ENCODE assay signal across 22 cellular contexts in genomic region chr19:16148443-16149045, GRCh38. TPM values are rescaled to one million over a fixed set of nuclear protein-coding genes. Genes with fewer than 3 reads are reported as not detected.
DNase-seq lines count a peak whose midpoint lies in the region; ATAC-seq, FAIRE-seq and TF ChIP-seq lines count a peak whose summit lies in the region.
"Had no signal": no experiment of that assay in that cellular context is flagged by ENCODE, and none has a peak within 500 bp of the region (broad histone marks: within the 10 kb centered on the region; RNA-seq: fewer than 3 reads in every experiment).

No MANE protein-coding gene starts in this region.

- SMC1A ChIA-PET in GM12878 (lab: Charles Lee; ENCODE audit: uncharacterized antibody, unreplicated experiment) = interaction anchor here (0.9 to 9.6 kb wide), 5 partner anchors 10 to 33 kb away, joined by 3 to 135 read pairs (median 4); no protein-coding TSS in a partner anchor

- H3K36me3 Mint-ChIP-seq in T-helper 1 cell treated with Interleukin-12 subunit alpha and Interleukin-12 subunit beta and Interleukin-4 antibody, amounts not matched to agents 30 μg/mL and 1 μg/mL, for 36 hours (ENCODE audit: low read depth) = peaks cover 41% of the 10 kb centered on the region

- peak overlapping the region; percentile 56 for H3K27ac ChIP-seq in GM12878 (ENCODE audit: control insufficient read depth, insufficient read depth)
- H3K27ac ChIP-seq in osteoblast (ENCODE audit: low read depth, low read length) = no peak overlapping the region
- H3K27ac ChIP-seq: C4-2B had no signal

- 36% methylated on average over 6 of the region's 6 CpGs for WGBS in GM12878 (ENCODE audit: insufficient coverage, insufficient replicate concordance, low lambda C conversion rate, missing lambda C conversion rate)

- no peak for ATAC-seq in GM12878
- no peak for ATAC-seq in GM18498 (IDR thresholded peaks at IDR 0.05; ENCODE audit: unreplicated experiment)
- ATAC-seq: HepG2 had no signal

- no peaks in the 10 kb centered on the region for H3K9me3 Mint-ChIP-seq in T-helper 1 cell treated with Interleukin-12 subunit alpha and Interleukin-12 subunit beta and Interleukin-4 antibody, amounts not matched to agents 30 μg/mL and 1 μg/mL, for 36 hours
- H3K9me3 Mint-ChIP-seq: activated naive CD4-positive, alpha-beta T cell treated with anti-CD3 and anti-CD28 coated beads for 36 hours had no signal

- peaks cover 13% of the 10 kb centered on the region for H3F3A ChIP-seq in Loucy (ENCODE audit: low read depth)

- no peak for TF ChIP-seq RAD21 in GM12878 (IDR thresholded peaks at IDR 0.05; ENCODE audit: insufficient read depth, low read depth, low read length)

- in situ Hi-C loops in GM12878 (cut with MboI) = no loop called here

- H3K9me3 ChIP-seq in Loucy (ENCODE audit: insufficient read depth, low read depth, low read length) (no peaks in the 10 kb centered on the region), GM12878 (replicated peaks; ENCODE audit: control insufficient read depth, insufficient read depth, low read length) (no peaks in the 10 kb centered on the region), osteoblast (ENCODE audit: low read depth, low read length) (no peaks in the 10 kb centered on the region)

- no peak for DNase-seq in T-helper 1 cell
- no peak for DNase-seq in GM12878 (ENCODE audit: low read depth, low spot score)
- DNase-seq in osteoblast (ENCODE audit: insufficient read length, low spot score, missing footprints) = peak; percentile 73
- DNase-seq in NCI-H2171 treated with DMSO at 0.1 percent for 48 hours (lab: John Stamatoyannopoulos, UW) = no peak
- no peak for DNase-seq in NCI-H1105 (lab: John Stamatoyannopoulos, UW)
- DNase-seq: activated CD4-positive, CD25-positive, alpha-beta regulatory T cell treated with anti-CD3 and anti-CD28 coated beads, Interleukin-2, amount 50 U/mL, for 72 hours; activated naive CD4-positive, alpha-beta T cell treated with anti-CD3 and anti-CD28 coated beads for 36 hours; DMS 273 treated with DMSO at 0.1 percent for 48 hours; GDM1; mesendoderm; NCI-H2029; NCI-H446 treated with DMSO at 0.1 percent for 48 hours; T1000 had no signal

- POLR2A ChIA-PET in GM12878 (lab: Charles Lee) = interaction anchor here (0.6 to 1.6 kb wide), 6 partner anchors 13 to 304 kb away, joined by 4 to 6 read pairs (median 4); no protein-coding TSS in a partner anchor

- H3K9ac ChIP-seq in Loucy (ENCODE audit: low read depth, low read length, poor library complexity, severe bottlenecking) (peak overlapping the region; percentile 74), GM12878 (ENCODE audit: control insufficient read depth, insufficient read depth, low read length) (peak overlapping the region; percentile 33)

- no peak for TF ChIP-seq EP300 in GM12878 (IDR thresholded peaks at IDR 0.05; ENCODE audit: borderline replicate concordance in 1 of 2, control insufficient read depth in 1 of 2, low read depth in 2 of 2, low read length in 2 of 2)

- TF ChIP-seq CTCF in Loucy (conservative IDR thresholded peaks at IDR 0.05; ENCODE audit: low read length) = no peak
- no peak for TF ChIP-seq CTCF in GM12878 (IDR thresholded peaks at IDR 0.05 in 2 of 3, conservative IDR thresholded peaks at IDR 0.05 in 1 of 3; ENCODE audit: control insufficient read depth in 2 of 3, extremely low read depth in 1 of 3, insufficient read depth in 1 of 3, low read depth in 3 of 3, low read length in 3 of 3)
- no peak for TF ChIP-seq CTCF in osteoblast (IDR thresholded peaks at IDR 0.05; ENCODE audit: extremely low read depth, low read depth, low read length)

- H3K4me3 ChIP-seq in Loucy (ENCODE audit: low read length, poor library complexity, severe bottlenecking) = peak overlapping the region; percentile 67
- H3K4me3 ChIP-seq in GM12878 = peak overlapping the region; percentile 68
- H3K4me3 ChIP-seq in osteoblast (ENCODE audit: insufficient read depth, low read length) = no peak overlapping the region

- H3K27me3 Mint-ChIP-seq in T-helper 1 cell treated with Interleukin-12 subunit alpha and Interleukin-12 subunit beta and Interleukin-4 antibody, amounts not matched to agents 30 μg/mL and 1 μg/mL, for 36 hours (ENCODE audit: low read depth) = no peaks in the 10 kb centered on the region

- no peak for FAIRE-seq in GM12878 (lab: Jason Lieb, UNC)
- FAIRE-seq: HepG2, islet of Langerhans had no signal

- H2AFZ ChIP-seq in Loucy (ENCODE audit: low read length) (no peak overlapping the region), GM12878 (ENCODE audit: control insufficient read depth, low read depth, low read length) (no peak overlapping the region), osteoblast (ENCODE audit: low read length) (no peak overlapping the region)

- intact Hi-C loops in GM12878 (cut with micrococcal nuclease; ENCODE audit: unreplicated experiment) = no loop called here

- CTCF ChIA-PET in GM12878 (lab: Yijun Ruan, JAX) = interaction anchor here (1.0 to 1.4 kb wide), 4 partner anchors 31 to 86 kb away, joined by 3 to 4 read pairs (median 3); no protein-coding TSS in a partner anchor

- H3K27ac Mint-ChIP-seq in T-helper 1 cell treated with Interleukin-12 subunit alpha and Interleukin-12 subunit beta and Interleukin-4 antibody, amounts not matched to agents 30 μg/mL and 1 μg/mL, for 36 hours = peak overlapping the region; percentile 57
- H3K27ac Mint-ChIP-seq: activated naive CD4-positive, alpha-beta T cell treated with anti-CD3 and anti-CD28 coated beads for 36 hours had no signal

- H3K27me3 ChIP-seq in Loucy (ENCODE audit: insufficient read depth, low read length, poor library complexity, severe bottlenecking) (no peaks in the 10 kb centered on the region), GM12878 (replicated peaks in 1 of 2; ENCODE audit: control insufficient read depth in 2 of 2, insufficient read depth in 2 of 2, low read length in 1 of 2) (no peaks in the 10 kb centered on the region), osteoblast (ENCODE audit: insufficient read depth, low read length) (no peaks in the 10 kb centered on the region)

- H3K4me3 Mint-ChIP-seq in T-helper 1 cell treated with Interleukin-12 subunit alpha and Interleukin-12 subunit beta and Interleukin-4 antibody, amounts not matched to agents 30 μg/mL and 1 μg/mL, for 36 hours = peak overlapping the region; percentile 36
- H3K4me3 Mint-ChIP-seq: activated naive CD4-positive, alpha-beta T cell treated with anti-CD3 and anti-CD28 coated beads for 36 hours had no signal

- H3K9me2 ChIP-seq in Loucy (replicated peaks; ENCODE audit: low read depth, low read length) = no peaks in the 10 kb centered on the region

- H3K4me1 Mint-ChIP-seq in T-helper 1 cell treated with Interleukin-12 subunit alpha and Interleukin-12 subunit beta and Interleukin-4 antibody, amounts not matched to agents 30 μg/mL and 1 μg/mL, for 36 hours (ENCODE audit: low read depth) = peaks cover 31% of the 10 kb centered on the region

- H3K79me2 ChIP-seq in Loucy (ENCODE audit: insufficient read depth, low read length) (peaks cover 98% of the 10 kb centered on the region), GM12878 (ENCODE audit: control insufficient read depth, insufficient read depth, low read length) (peaks cover 74% of the 10 kb centered on the region), osteoblast (ENCODE audit: insufficient read depth, low read length) (no peaks in the 10 kb centered on the region)

- H3K4me1 ChIP-seq in Loucy (ENCODE audit: insufficient read depth, low read length, poor library complexity, severe bottlenecking) = peaks cover 69% of the 10 kb centered on the region
- H3K4me1 ChIP-seq in GM12878 (ENCODE audit: control insufficient read depth, insufficient read depth, low read length) = peaks cover 33% of the 10 kb centered on the region
- no peaks in the 10 kb centered on the region for H3K4me1 ChIP-seq in osteoblast (ENCODE audit: insufficient read depth, low read length)

- H3K36me3 ChIP-seq in Loucy (ENCODE audit: insufficient read depth, low read length) = peaks cover 34% of the 10 kb centered on the region
- peaks cover 18 to 34% of the 10 kb centered on the region in 2 experiments for H3K36me3 ChIP-seq in GM12878 (ENCODE audit: control insufficient read depth in 2 of 2, insufficient read depth in 2 of 2, low read length in 1 of 2)
- H3K36me3 ChIP-seq in osteoblast (ENCODE audit: insufficient read depth, low read length) = no peaks in the 10 kb centered on the region

- BruUV-seq in GM12878 (replicated peaks; lab: Mats Ljungman, UMichigan) = no TSS peak

- H4K20me1 ChIP-seq in Loucy (ENCODE audit: insufficient read depth, low read length, poor library complexity, severe bottlenecking) = peaks cover 41% of the 10 kb centered on the region
- peaks cover 6% of the 10 kb centered on the region for H4K20me1 ChIP-seq in GM12878 (ENCODE audit: control insufficient read depth, insufficient read depth)
- H4K20me1 ChIP-seq in osteoblast (ENCODE audit: insufficient read depth, low read length) = no peaks in the 10 kb centered on the region

- H3K4me2 ChIP-seq in Loucy (ENCODE audit: low read depth, low read length, poor library complexity, severe bottlenecking) (peak overlapping the region; percentile 96), GM12878 (ENCODE audit: control insufficient read depth, insufficient read depth) (peak overlapping the region; percentile 84), osteoblast (ENCODE audit: insufficient read depth, low read length) (no peak overlapping the region)

- RAD21 ChIA-PET in GM12878 (lab: Charles Lee; ENCODE audit: unreplicated experiment) = interaction anchor here (0.8 to 3.3 kb wide), 3 partner anchors 30 to 37 kb away, joined by 3 to 28 read pairs (median 4); partner anchors contain the start of gene RAB8A

- TF ChIP-seq POLR2A in GM12878 (IDR thresholded peaks at IDR 0.05; ENCODE audit: low read depth, low read length) = no peak

RNA-seq across cellular contexts. Expression of gene HSH2D, which starts 5.1 kb away (rescaled TPM):
- total RNA-seq in GM12878 (2013; cell fraction: nucleolus; rRNA removed) = 70.0 and 81.1 TPM in 2 replicates
- total RNA-seq in GM12878 (2014; rRNA removed) (118 and 121 TPM in 2 replicates), GM12878 (2014; rRNA removed; fragmentation: Illumina TruSeq; extraction: Trizol) (88.4 and 92.6 TPM in 2 replicates), GM12878 (2021) (81.7 and 87.8 TPM in 2 replicates), osteoblast (0.36 TPM in 1 of 2 replicates, not detected in the other)
- polyA plus RNA-seq in GM12878 (2011; ENCODE audit: low read depth) = 60.0 TPM
- polyA plus RNA-seq in GM12878 (2011; rRNA removed) (63.2 and 88.2 TPM in 2 replicates), GM12878 (2014; fragmentation: Illumina TruSeq; extraction: Trizol) (64.8 and 105 TPM in 2 replicates), GM12878 (2014; fragmentation: Nextera tagmentation; extraction: Ambion mirVana) (10 to 100 TPM; 22.0 to 27.2 TPM), GM12878 (2014; rRNA removed) (141 and 145 TPM in 2 replicates), GM12878 (2016; fragmentation: Nextera tagmentation; extraction: Ambion mirVana) (10 to 100 TPM; 82.0 to 90.3 TPM)
- 126 and 139 TPM in 2 replicates for polyA plus RNA-seq in GM12878 (2011; cell fraction: cytosol; rRNA removed)
- 119 and 132 TPM in 2 replicates for polyA plus RNA-seq in GM12878 (2011; cell fraction: nucleus; rRNA removed)
- polyA plus RNA-seq in GM12878 (2012) = 84.2 and 96.9 TPM in 2 replicates
- polyA minus RNA-seq in GM12878 (2011; rRNA and poly(A)+ RNA removed) = 31.7 and 67.1 TPM in 2 replicates
- polyA minus RNA-seq in GM12878 (2011; cell fraction: cytosol; rRNA and poly(A)+ RNA removed) = 19.8 and 25.6 TPM in 2 replicates
- polyA minus RNA-seq in GM12878 (2011; cell fraction: nucleus; rRNA and poly(A)+ RNA removed) = 19.5 and 39.2 TPM in 2 replicates
- total RNA-seq: A172, pulmonary artery endothelial cell had no signal
- polyA plus RNA-seq: neural cell had no signal

RNA-seq across cellular contexts. Expression of gene CIB3, which starts 24.8 kb away (rescaled TPM):
- not detected in 2 replicates for total RNA-seq in GM12878 (2013; cell fraction: nucleolus; rRNA removed)
- total RNA-seq in GM12878 (2014; rRNA removed) (not detected in 2 replicates), GM12878 (2014; rRNA removed; fragmentation: Illumina TruSeq; extraction: Trizol) (not detected in 2 replicates), GM12878 (2021) (not detected in 2 replicates), osteoblast (not detected in 2 replicates)
- not detected for polyA plus RNA-seq in GM12878 (2011; ENCODE audit: low read depth)
- polyA plus RNA-seq in GM12878 (2011; rRNA removed) (not detected in 2 replicates), GM12878 (2014; fragmentation: Illumina TruSeq; extraction: Trizol) (not detected in 2 replicates), GM12878 (2014; fragmentation: Nextera tagmentation; extraction: Ambion mirVana) (under 1 TPM in 1 of 2 experiments, not detected in 1; 0.35 TPM), GM12878 (2014; rRNA removed) (not detected in 2 replicates), GM12878 (2016; fragmentation: Nextera tagmentation; extraction: Ambion mirVana) (not detected)
- 0.18 TPM in 1 of 2 replicates, not detected in the other for polyA plus RNA-seq in GM12878 (2011; cell fraction: cytosol; rRNA removed)
- 0.19 TPM in 1 of 2 replicates, not detected in the other for polyA plus RNA-seq in GM12878 (2011; cell fraction: nucleus; rRNA removed)
- not detected in 2 replicates for polyA plus RNA-seq in GM12878 (2012)
- polyA minus RNA-seq in GM12878 (2011; rRNA and poly(A)+ RNA removed) = not detected in 2 replicates
- not detected in 2 replicates for polyA minus RNA-seq in GM12878 (2011; cell fraction: cytosol; rRNA and poly(A)+ RNA removed)
- polyA minus RNA-seq in GM12878 (2011; cell fraction: nucleus; rRNA and poly(A)+ RNA removed) = not detected in 2 replicates
- total RNA-seq: A172; activated naive CD4-positive, alpha-beta T cell treated with anti-CD3 and anti-CD28 coated beads for 36 hours; HepG2; pulmonary artery endothelial cell had no signal
- polyA plus RNA-seq: HepG2, neural cell had no signal

RNA-seq across cellular contexts. Expression of gene FAM32A, which starts 36.7 kb away (rescaled TPM):
- total RNA-seq in GM12878 (2013; cell fraction: nucleolus; rRNA removed) = 18.0 and 19.0 TPM in 2 replicates
- total RNA-seq in GM12878 (2014; rRNA removed) (66.3 and 66.8 TPM in 2 replicates), GM12878 (2014; rRNA removed; fragmentation: Illumina TruSeq; extraction: Trizol) (63.7 and 71.4 TPM in 2 replicates), GM12878 (2021) (43.2 and 46.1 TPM in 2 replicates), osteoblast (93.4 and 109 TPM in 2 replicates)
- polyA plus RNA-seq in GM12878 (2011; ENCODE audit: low read depth) = 40.7 TPM
- polyA plus RNA-seq in GM12878 (2011; rRNA removed) (104 TPM in 2 replicates), GM12878 (2014; fragmentation: Illumina TruSeq; extraction: Trizol) (52.0 and 72.3 TPM in 2 replicates), GM12878 (2014; fragmentation: Nextera tagmentation; extraction: Ambion mirVana) (10 to 100 TPM; 33.3 to 43.0 TPM), GM12878 (2014; rRNA removed) (74.4 and 75.3 TPM in 2 replicates), GM12878 (2016; fragmentation: Nextera tagmentation; extraction: Ambion mirVana) (100 to 1,000 TPM in 1 of 2 experiments, 10 to 100 TPM in 1; 97.2 to 116 TPM)
- 95.9 and 106 TPM in 2 replicates for polyA plus RNA-seq in GM12878 (2011; cell fraction: cytosol; rRNA removed)
- 66.1 and 66.2 TPM in 2 replicates for polyA plus RNA-seq in GM12878 (2011; cell fraction: nucleus; rRNA removed)
- 42.9 and 44.6 TPM in 2 replicates for polyA plus RNA-seq in GM12878 (2012)
- polyA minus RNA-seq in GM12878 (2011; rRNA and poly(A)+ RNA removed) = 38.4 and 40.3 TPM in 2 replicates
- 15.2 and 15.9 TPM in 2 replicates for polyA minus RNA-seq in GM12878 (2011; cell fraction: cytosol; rRNA and poly(A)+ RNA removed)
- polyA minus RNA-seq in GM12878 (2011; cell fraction: nucleus; rRNA and poly(A)+ RNA removed) = 7.7 and 12.0 TPM in 2 replicates

RNA-seq across cellular contexts. Expression of gene RAB8A, which starts 36.9 kb away (rescaled TPM):
- total RNA-seq in GM12878 (2013; cell fraction: nucleolus; rRNA removed) = 85.8 and 91.6 TPM in 2 replicates
- total RNA-seq in GM12878 (2014; rRNA removed) (94.2 and 104 TPM in 2 replicates), GM12878 (2014; rRNA removed; fragmentation: Illumina TruSeq; extraction: Trizol) (233 and 239 TPM in 2 replicates), GM12878 (2021) (162 and 181 TPM in 2 replicates), osteoblast (61.6 and 68.8 TPM in 2 replicates)
- polyA plus RNA-seq in GM12878 (2011; ENCODE audit: low read depth) = 29.0 TPM
- polyA plus RNA-seq in GM12878 (2011; rRNA removed) (177 and 189 TPM in 2 replicates), GM12878 (2014; fragmentation: Illumina TruSeq; extraction: Trizol) (138 and 168 TPM in 2 replicates), GM12878 (2014; fragmentation: Nextera tagmentation; extraction: Ambion mirVana) (10 to 100 TPM; 23.9 to 39.1 TPM), GM12878 (2014; rRNA removed) (204 and 226 TPM in 2 replicates), GM12878 (2016; fragmentation: Nextera tagmentation; extraction: Ambion mirVana) (100 to 1,000 TPM; 308 to 314 TPM)
- 137 and 184 TPM in 2 replicates for polyA plus RNA-seq in GM12878 (2011; cell fraction: cytosol; rRNA removed)
- 94.2 and 96.1 TPM in 2 replicates for polyA plus RNA-seq in GM12878 (2011; cell fraction: nucleus; rRNA removed)
- 75.4 and 124 TPM in 2 replicates for polyA plus RNA-seq in GM12878 (2012)
- polyA minus RNA-seq in GM12878 (2011; rRNA and poly(A)+ RNA removed) = 303 and 377 TPM in 2 replicates
- polyA minus RNA-seq in GM12878 (2011; cell fraction: cytosol; rRNA and poly(A)+ RNA removed) = 89.7 and 135 TPM in 2 replicates
- polyA minus RNA-seq in GM12878 (2011; cell fraction: nucleus; rRNA and poly(A)+ RNA removed) = 71.4 and 108 TPM in 2 replicates

RNA-seq across cellular contexts. Expression of gene AP1M1, which starts 49.2 kb away (rescaled TPM):
- total RNA-seq in GM12878 (2013; cell fraction: nucleolus; rRNA removed) = 32.4 and 32.5 TPM in 2 replicates
- 60.9 and 74.8 TPM in 2 replicates for total RNA-seq in GM12878 (2014; rRNA removed)
- 26.7 and 28.8 TPM in 2 replicates for total RNA-seq in GM12878 (2014; rRNA removed; fragmentation: Illumina TruSeq; extraction: Trizol)
- 74.7 and 76.5 TPM in 2 replicates for total RNA-seq in GM12878 (2021)
- polyA plus RNA-seq in GM12878 (2011; ENCODE audit: low read depth) = 18.0 TPM
- polyA plus RNA-seq in GM12878 (2011; rRNA removed) = 25.4 and 37.8 TPM in 2 replicates
- 53.3 and 59.2 TPM in 2 replicates for polyA plus RNA-seq in GM12878 (2011; cell fraction: cytosol; rRNA removed)
- 80.0 and 94.6 TPM in 2 replicates for polyA plus RNA-seq in GM12878 (2011; cell fraction: nucleus; rRNA removed)
- polyA plus RNA-seq in GM12878 (2012) = 51.9 and 71.8 TPM in 2 replicates
- 33.8 and 36.8 TPM in 2 replicates for polyA plus RNA-seq in GM12878 (2014; fragmentation: Illumina TruSeq; extraction: Trizol)
- 1 to 10 TPM; 1.0 to 5.6 TPM for polyA plus RNA-seq in GM12878 (2014; fragmentation: Nextera tagmentation; extraction: Ambion mirVana)
- 51.6 and 64.7 TPM in 2 replicates for polyA plus RNA-seq in GM12878 (2014; rRNA removed)
- 100 to 1,000 TPM; 108 to 116 TPM for polyA plus RNA-seq in GM12878 (2016; fragmentation: Nextera tagmentation; extraction: Ambion mirVana)
- polyA minus RNA-seq in GM12878 (2011; rRNA and poly(A)+ RNA removed) = 37.5 and 44.4 TPM in 2 replicates
- polyA minus RNA-seq in GM12878 (2011; cell fraction: cytosol; rRNA and poly(A)+ RNA removed) = 26.2 and 33.3 TPM in 2 replicates
- 24.3 and 42.8 TPM in 2 replicates for polyA minus RNA-seq in GM12878 (2011; cell fraction: nucleus; rRNA and poly(A)+ RNA removed)
- 49.5 and 52.1 TPM in 2 replicates for total RNA-seq in osteoblast

Comparison
In these comparisons a context has a peak if more than half of its experiments do, and no peak if none do; other contexts are left out.
1. RNA of gene HSH2D, which starts 5.1 kb away (total RNA-seq): 70.0 to 121 TPM in GM12878; 0.36 TPM in osteoblast; every median in the first group is over 10 times any median in the second.